In the genomic region with DNA sequence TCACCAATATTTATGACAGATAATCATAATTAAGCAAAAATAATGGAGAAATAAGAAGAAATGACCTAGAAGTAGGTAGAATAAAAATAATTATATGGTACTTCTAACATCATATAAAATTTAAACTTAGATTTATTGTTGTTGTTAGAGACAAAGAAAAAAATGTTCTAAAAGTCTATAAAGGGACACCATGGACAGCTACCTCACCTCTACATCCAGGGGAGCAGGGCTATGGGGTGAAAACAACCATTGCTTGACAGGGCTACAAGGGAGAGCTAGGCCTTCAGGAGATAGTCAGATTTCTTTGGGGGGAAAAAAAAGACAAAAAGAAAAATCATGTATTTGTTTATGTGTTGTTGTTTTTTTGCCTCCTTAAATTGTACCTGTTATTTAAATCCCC, we compare ENCODE assay signal across 35 cellular contexts.
"Had no signal": no experiment of that assay in that cellular context is flagged by ENCODE, and none has a peak within 500 bp of the region (broad histone marks: within the 10 kb centered on the region; RNA-seq: fewer than 3 reads in every experiment).

No MANE protein-coding gene starts in this region.

- DNase-seq: Karpas-422, Kasumi-1, MG63, MM.1S, MV-4-11, NCI-H1048, NCI-H1092, NCI-H1092 treated with DMSO at 0.1 percent for 48 hours, NCI-H1105, NCI-H1105 treated with DMSO at 0.1 percent for 48 hours, NCI-H1417, NCI-H1417 treated with DMSO at 0.1 percent for 48 hours, NCI-H1436, NCI-H1436 treated with DMSO at 0.1 percent for 48 hours, NCI-H146, NCI-H1694, NCI-H1694 treated with DMSO at 0.1 percent for 48 hours, NCI-H187, NCI-H187 treated with DMSO at 0.1 percent for 48 hours, NCI-H1930, NCI-H2029, NCI-H2029 treated with DMSO at 0.1 percent for 48 hours, NCI-H2081, NCI-H2081 treated with DMSO at 0.1 percent for 48 hours, NCI-H2107, NCI-H2171, NCI-H2171 treated with DMSO at 0.1 percent for 48 hours, NCI-H2227 treated with DMSO at 0.1 percent for 48 hours, NCI-H226, NCI-H345, NCI-H446, NCI-H446 treated with DMSO at 0.1 percent for 48 hours, NCI-H510A, NCI-H510A treated with DMSO at 0.1 percent for 48 hours, NCI-H524 had no signal

- H3K9me3 ChIP-seq: MG63 had no signal

- H3K27me3 ChIP-seq: MG63 had no signal

- H3K4me3 ChIP-seq: MG63 had no signal

- H3K36me3 ChIP-seq: MG63 had no signal
